In genomic region chr6:116500969-116501433, GRCh38 we compare ENCODE assay signal across 9 cellular contexts. TPM values are rescaled to one million over a fixed set of nuclear protein-coding genes. Genes with fewer than 3 reads are reported as not detected.
A peak's percentile ranks its signal among the peaks of the same experiment; 100 is the strongest.
DNase-seq lines count a peak whose midpoint lies in the region; ATAC-seq, FAIRE-seq and TF ChIP-seq lines count a peak whose summit lies in the region.
"Had no signal": no experiment of that assay in that cellular context is flagged by ENCODE, and none has a peak within 500 bp of the region (broad histone marks: within the 10 kb centered on the region; RNA-seq: fewer than 3 reads in every experiment).

No MANE protein-coding gene starts in this region.

- H3K9me1 ChIP-seq in K562 (ENCODE audit: control insufficient read depth, insufficient read depth, low read length) = no peaks in the 10 kb centered on the region

- H3K27ac ChIP-seq in K562 (ENCODE audit: extremely low read depth, low read depth, low read length) = no peak overlapping the region
- no peak overlapping the region for H3K27ac ChIP-seq in osteoblast (ENCODE audit: low read depth, low read length)

- H3K27me3 ChIP-seq in K562 (ENCODE audit: control insufficient read depth in 2 of 2, insufficient read depth in 2 of 2, low read length in 2 of 2) (no peaks in the 10 kb centered on the region), osteoblast (ENCODE audit: insufficient read depth, low read length) (no peaks in the 10 kb centered on the region)

- TF ChIP-seq EP300 in K562 (IDR thresholded peaks at IDR 0.05; ENCODE audit: low read length) = no peak; the same call in 1 of the 2 replicates

- H3K79me2 ChIP-seq in K562 (ENCODE audit: control insufficient read depth, insufficient read depth, low read length) (no peaks in the 10 kb centered on the region), osteoblast (ENCODE audit: insufficient read depth, low read length) (no peaks in the 10 kb centered on the region)

- H3K27ac Mint-ChIP-seq in activated CD4-positive, alpha-beta memory T cell treated with anti-CD3 and anti-CD28 coated beads, Interleukin-2, amount 10 ng/mL, durations not matched to agents 7 days and 5 days = no peak overlapping the region
- no peak overlapping the region for H3K27ac Mint-ChIP-seq in activated CD4-positive, alpha-beta memory T cell treated with anti-CD3 and anti-CD28 coated beads for 36 hours
- no peak overlapping the region for H3K27ac Mint-ChIP-seq in endothelial cell (ENCODE audit: unreplicated experiment)
- H3K27ac Mint-ChIP-seq: activated T-cell treated with anti-CD3 and anti-CD28 coated beads, Interleukin-2, amount 50 U/mL, for 24 hours had no signal

- BruUV-seq in K562 (replicated peaks; lab: Mats Ljungman, UMichigan) = no TSS peak

- H3K9me3 ChIP-seq in K562 (replicated peaks; ENCODE audit: control insufficient read depth, insufficient read depth, low read depth, low read length) = no peaks in the 10 kb centered on the region
- H3K9me3 ChIP-seq in osteoblast (ENCODE audit: low read depth, low read length) = no peaks in the 10 kb centered on the region

- intact Hi-C loops in activated CD4-positive, alpha-beta memory T cell treated with anti-CD3 and anti-CD28 coated beads for 36 hours (cut with micrococcal nuclease) = no loop called here
- intact Hi-C loops in K562 (cut with micrococcal nuclease) = no loop called here

- peak; percentile 17 for DNase-seq in activated CD4-positive, alpha-beta memory T cell treated with anti-CD3 and anti-CD28 coated beads, Interleukin-2, amount 10 ng/mL, durations not matched to agents 7 days and 5 days
- no peak for DNase-seq in activated CD4-positive, alpha-beta memory T cell treated with anti-CD3 and anti-CD28 coated beads for 36 hours
- DNase-seq in K562 (ENCODE audit: extremely low read depth in 1 of 4, low spot score in 3 of 4) = peak; percentile 14 to 83 (median 22)
- DNase-seq in osteoblast (ENCODE audit: insufficient read length, low spot score, missing footprints) = no peak
- no peak for DNase-seq in pons (ENCODE audit: low spot score)
- no peak for DNase-seq in endothelial cell (ENCODE audit: low spot score)
- DNase-seq: activated T-cell treated with anti-CD3 and anti-CD28 coated beads, Interleukin-2, amount 50 U/mL, for 24 hours; DMS79 treated with DMSO at 0.1 percent for 48 hours; NCI-H2171 had no signal

- CTCF ChIA-PET in activated CD4-positive, alpha-beta memory T cell treated with anti-CD3 and anti-CD28 coated beads, Interleukin-2, amount 10 ng/mL, durations not matched to agents 7 days and 5 days (lab: Charles Lee) = interaction anchor here (1.4 kb wide), 1 partner anchor 11 kb away, joined by 4 read pairs; no protein-coding TSS in a partner anchor
- CTCF ChIA-PET in activated CD4-positive, alpha-beta memory T cell treated with anti-CD3 and anti-CD28 coated beads for 36 hours (lab: Charles Lee) = interaction anchor here (1.1 kb wide), 1 partner anchor 14 kb away, joined by 3 read pairs; no protein-coding TSS in a partner anchor
- CTCF ChIA-PET in K562 (lab: Yijun Ruan, JAX; ENCODE audit: low intra/inter-chr PET ratio) = no interaction called here

- FAIRE-seq in K562 (lab: Jason Lieb, UNC) = peak; percentile 56

- WGBS in K562 (ENCODE audit: insufficient coverage, low coverage, missing lambda C conversion rate) = 2% methylated on average over 9 of the region's 9 CpGs

- no peak for TF ChIP-seq POLR2A in K562 (conservative IDR thresholded peaks at IDR 0.05)

- H3K4me1 Mint-ChIP-seq in activated CD4-positive, alpha-beta memory T cell treated with anti-CD3 and anti-CD28 coated beads, Interleukin-2, amount 10 ng/mL, durations not matched to agents 7 days and 5 days = no peaks in the 10 kb centered on the region
- peaks cover 2% of the 10 kb centered on the region for H3K4me1 Mint-ChIP-seq in activated CD4-positive, alpha-beta memory T cell treated with anti-CD3 and anti-CD28 coated beads for 36 hours (ENCODE audit: low read depth)
- peaks cover 12% of the 10 kb centered on the region for H3K4me1 Mint-ChIP-seq in endothelial cell (ENCODE audit: unreplicated experiment)

- peak overlapping the region in 1 of 2 experiments; percentile 1; a peak in 1 of 4 replicates for H3K9ac ChIP-seq in K562 (ENCODE audit: insufficient read depth in 1 of 2, low read depth in 2 of 2, low read length in 2 of 2)

- TF ChIP-seq RAD21 in K562 (CRISPR knock-in tag; conservative IDR thresholded peaks at IDR 0.05 in 1 of 2, IDR thresholded peaks at IDR 0.05 in 1 of 2) = no peak

- in situ Hi-C loops in K562 (cut with MboI) = no loop called here

- ATAC-seq in K562 = peak; percentile 97

- H4K20me1 ChIP-seq in K562 (replicated peaks; ENCODE audit: control insufficient read depth, insufficient read depth, low read length) (no peaks in the 10 kb centered on the region), osteoblast (ENCODE audit: insufficient read depth, low read length) (no peaks in the 10 kb centered on the region)

- H3K4me3 Mint-ChIP-seq in activated CD4-positive, alpha-beta memory T cell treated with anti-CD3 and anti-CD28 coated beads, Interleukin-2, amount 10 ng/mL, durations not matched to agents 7 days and 5 days = no peak overlapping the region
- H3K4me3 Mint-ChIP-seq in activated CD4-positive, alpha-beta memory T cell treated with anti-CD3 and anti-CD28 coated beads for 36 hours = no peak overlapping the region
- no peak overlapping the region for H3K4me3 Mint-ChIP-seq in endothelial cell (ENCODE audit: unreplicated experiment)
- H3K4me3 Mint-ChIP-seq: activated T-cell treated with anti-CD3 and anti-CD28 coated beads, Interleukin-2, amount 50 U/mL, for 24 hours had no signal

- peaks cover 50% of the 10 kb centered on the region for H3K27me3 Mint-ChIP-seq in activated CD4-positive, alpha-beta memory T cell treated with anti-CD3 and anti-CD28 coated beads, Interleukin-2, amount 10 ng/mL, durations not matched to agents 7 days and 5 days
- peaks cover 36% of the 10 kb centered on the region for H3K27me3 Mint-ChIP-seq in activated CD4-positive, alpha-beta memory T cell treated with anti-CD3 and anti-CD28 coated beads for 36 hours
- peaks cover 7% of the 10 kb centered on the region for H3K27me3 Mint-ChIP-seq in endothelial cell (ENCODE audit: unreplicated experiment)

- H3K36me3 ChIP-seq in K562 (ENCODE audit: control insufficient read depth, insufficient read depth, low read length) = no peaks in the 10 kb centered on the region
- H3K36me3 ChIP-seq in osteoblast (ENCODE audit: insufficient read depth, low read length) = no peaks in the 10 kb centered on the region

- no peaks in the 10 kb centered on the region for H3K36me3 Mint-ChIP-seq in activated CD4-positive, alpha-beta memory T cell treated with anti-CD3 and anti-CD28 coated beads, Interleukin-2, amount 10 ng/mL, durations not matched to agents 7 days and 5 days (ENCODE audit: low read depth)
- no peaks in the 10 kb centered on the region for H3K36me3 Mint-ChIP-seq in activated CD4-positive, alpha-beta memory T cell treated with anti-CD3 and anti-CD28 coated beads for 36 hours
- no peaks in the 10 kb centered on the region for H3K36me3 Mint-ChIP-seq in endothelial cell (ENCODE audit: low read depth, unreplicated experiment)

- POLR2A ChIA-PET in activated CD4-positive, alpha-beta memory T cell treated with anti-CD3 and anti-CD28 coated beads, Interleukin-2, amount 10 ng/mL, durations not matched to agents 7 days and 5 days (lab: Charles Lee) = no interaction called here
- POLR2A ChIA-PET in activated CD4-positive, alpha-beta memory T cell treated with anti-CD3 and anti-CD28 coated beads for 36 hours (lab: Charles Lee) = no interaction called here
- POLR2A ChIA-PET in K562 (lab: Yijun Ruan, JAX) = interaction anchor here (1.7 kb wide), 1 partner anchor 11 kb away, joined by 10 read pairs; the partner anchor contains the start of gene CALHM5

- peaks cover 2% of the 10 kb centered on the region for H3K9me3 Mint-ChIP-seq in activated CD4-positive, alpha-beta memory T cell treated with anti-CD3 and anti-CD28 coated beads, Interleukin-2, amount 10 ng/mL, durations not matched to agents 7 days and 5 days
- H3K9me3 Mint-ChIP-seq in activated CD4-positive, alpha-beta memory T cell treated with anti-CD3 and anti-CD28 coated beads for 36 hours = no peaks in the 10 kb centered on the region
- H3K9me3 Mint-ChIP-seq in endothelial cell (ENCODE audit: unreplicated experiment) = no peaks in the 10 kb centered on the region

- peaks cover 5 to 10% of the 10 kb centered on the region in 2 experiments; a peak in 2 of 5 replicates for H3K4me1 ChIP-seq in K562 (replicated peaks in 1 of 2; ENCODE audit: control insufficient read depth in 2 of 2, insufficient read depth in 2 of 2, low read length in 2 of 2)
- peaks cover 6% of the 10 kb centered on the region for H3K4me1 ChIP-seq in osteoblast (ENCODE audit: insufficient read depth, low read length)

- H2AFZ ChIP-seq in K562 (ENCODE audit: low read depth, low read length) (peak overlapping the region; percentile 49; the same call in 1 of the 2 replicates), osteoblast (ENCODE audit: low read length) (peak overlapping the region; percentile 57)

- H3K4me3 ChIP-seq in K562 (no peak overlapping the region), osteoblast (ENCODE audit: insufficient read depth, low read length) (no peak overlapping the region)

- TF ChIP-seq CTCF in K562 (IDR thresholded peaks at IDR 0.05 in 2 of 3, conservative IDR thresholded peaks at IDR 0.05 in 1 of 3; ENCODE audit: insufficient read depth in 2 of 3, low read depth in 1 of 3, low read length in 3 of 3) (peak in 1 of 3 experiments; percentile 5; a peak in 2 of 6 replicates), osteoblast (IDR thresholded peaks at IDR 0.05; ENCODE audit: extremely low read depth, low read depth, low read length) (no peak), endothelial cell (IDR thresholded peaks at IDR 0.05; ENCODE audit: unreplicated experiment) (no peak)

- peak overlapping the region; percentile 63 for H3K4me2 ChIP-seq in K562 (ENCODE audit: insufficient read depth, low read length)
- peak overlapping the region; percentile 11 for H3K4me2 ChIP-seq in osteoblast (ENCODE audit: insufficient read depth, low read length)

RNA-seq across cellular contexts. Expression of gene CALHM5, which starts 10.4 kb away (rescaled TPM):
- not detected for total RNA-seq in activated CD4-positive, alpha-beta memory T cell treated with anti-CD3 and anti-CD28 coated beads, Interleukin-2, amount 10 ng/mL, durations not matched to agents 7 days and 5 days
- total RNA-seq in activated CD4-positive, alpha-beta memory T cell treated with anti-CD3 and anti-CD28 coated beads for 36 hours = not detected
- 0.05 TPM in 1 of 2 replicates, not detected in the other for total RNA-seq in K562 (2011; cell fraction: chromatin; rRNA removed; ENCODE audit: low replicate concordance)
- total RNA-seq in K562 (2011; cell fraction: nucleolus; rRNA removed) = not detected in 2 replicates
- under 0.01 TPM in 1 of 2 replicates, not detected in the other for total RNA-seq in K562 (2011; cell fraction: nucleoplasm; rRNA removed)
- total RNA-seq in K562 (2014; rRNA removed) (under 0.01 and 0.08 TPM in 2 replicates), K562 (2014; rRNA removed; fragmentation: Illumina TruSeq; extraction: Trizol) (0.04 and 0.06 TPM in 2 replicates), K562 (2015; rRNA removed; fragmentation: Illumina TruSeq; extraction: Trizol) (under 0.01 TPM in 1 of 2 replicates, not detected in the other), K562 (2021) (0.02 and 0.04 TPM in 2 replicates), osteoblast (14.8 and 16.2 TPM in 2 replicates), endothelial cell (ENCODE audit: unreplicated experiment) (7.2 TPM)
- polyA plus RNA-seq in K562 (2011; rRNA removed) (0.01 TPM in 1 of 2 replicates, not detected in the other), K562 (2014; fragmentation: Illumina TruSeq; extraction: Trizol) (0.01 and 0.06 TPM in 2 replicates), K562 (2014; fragmentation: Nextera tagmentation; extraction: Ambion mirVana) (under 1 TPM in 1 of 2 experiments, not detected in 1; 0.04 TPM), K562 (2014; rRNA removed) (0.05 TPM in 1 of 2 replicates, not detected in the other)
- not detected in 2 replicates for polyA plus RNA-seq in K562 (2011; cell fraction: cytosol; rRNA removed)
- not detected in 2 replicates for polyA plus RNA-seq in K562 (2011; cell fraction: nucleus; rRNA removed)
- polyA plus RNA-seq in K562 (2012) = 0.03 and 0.04 TPM in 2 replicates
- polyA minus RNA-seq in K562 (2011; rRNA and poly(A)+ RNA removed) = 0.04 TPM in 1 of 2 replicates, not detected in the other
- not detected in 2 replicates for polyA minus RNA-seq in K562 (2011; cell fraction: cytosol; rRNA and poly(A)+ RNA removed)
- polyA minus RNA-seq in K562 (2011; cell fraction: nucleus; rRNA and poly(A)+ RNA removed) = not detected in 2 replicates

RNA-seq across cellular contexts. Expression of gene CALHM6, which starts 39.8 kb away (rescaled TPM):
- total RNA-seq in activated CD4-positive, alpha-beta memory T cell treated with anti-CD3 and anti-CD28 coated beads, Interleukin-2, amount 10 ng/mL, durations not matched to agents 7 days and 5 days = 10 to 100 TPM; 11.2 to 13.1 TPM
- 1 to 10 TPM; 3.4 to 4.4 TPM for total RNA-seq in activated CD4-positive, alpha-beta memory T cell treated with anti-CD3 and anti-CD28 coated beads for 36 hours
- not detected in 2 replicates for total RNA-seq in K562 (2011; cell fraction: chromatin; rRNA removed; ENCODE audit: low replicate concordance)
- not detected in 2 replicates for total RNA-seq in K562 (2011; cell fraction: nucleolus; rRNA removed)
- total RNA-seq in K562 (2011; cell fraction: nucleoplasm; rRNA removed) = not detected in 2 replicates
- total RNA-seq in K562 (2014; rRNA removed) = not detected in 2 replicates
- total RNA-seq in K562 (2014; rRNA removed; fragmentation: Illumina TruSeq; extraction: Trizol) = not detected in 2 replicates
- not detected in 2 replicates for total RNA-seq in K562 (2015; rRNA removed; fragmentation: Illumina TruSeq; extraction: Trizol)
- not detected in 2 replicates for total RNA-seq in K562 (2021)
- 0.24 TPM in 1 of 2 replicates, not detected in the other for polyA plus RNA-seq in K562 (2011; rRNA removed)
- polyA plus RNA-seq in K562 (2011; cell fraction: cytosol; rRNA removed) = not detected in 2 replicates
- not detected in 2 replicates for polyA plus RNA-seq in K562 (2011; cell fraction: nucleus; rRNA removed)
- polyA plus RNA-seq in K562 (2012) = not detected in 2 replicates
- polyA plus RNA-seq in K562 (2014; fragmentation: Illumina TruSeq; extraction: Trizol) = not detected in 2 replicates
- not detected for polyA plus RNA-seq in K562 (2014; fragmentation: Nextera tagmentation; extraction: Ambion mirVana)
- not detected in 2 replicates for polyA plus RNA-seq in K562 (2014; rRNA removed)
- not detected in 2 replicates for polyA minus RNA-seq in K562 (2011; rRNA and poly(A)+ RNA removed)
- not detected in 2 replicates for polyA minus RNA-seq in K562 (2011; cell fraction: cytosol; rRNA and poly(A)+ RNA removed)
- not detected in 2 replicates for polyA minus RNA-seq in K562 (2011; cell fraction: nucleus; rRNA and poly(A)+ RNA removed)
- 0.72 and 0.88 TPM in 2 replicates for total RNA-seq in osteoblast
- total RNA-seq in endothelial cell (ENCODE audit: unreplicated experiment) = 1.3 TPM

RNA-seq across cellular contexts. Expression of gene TRAPPC3L, which starts 44.5 kb away (rescaled TPM):
- total RNA-seq in activated CD4-positive, alpha-beta memory T cell treated with anti-CD3 and anti-CD28 coated beads, Interleukin-2, amount 10 ng/mL, durations not matched to agents 7 days and 5 days = not detected
- total RNA-seq in activated CD4-positive, alpha-beta memory T cell treated with anti-CD3 and anti-CD28 coated beads for 36 hours = not detected
- not detected in 2 replicates for total RNA-seq in K562 (2011; cell fraction: chromatin; rRNA removed; ENCODE audit: low replicate concordance)
- not detected in 2 replicates for total RNA-seq in K562 (2011; cell fraction: nucleolus; rRNA removed)
- total RNA-seq in K562 (2011; cell fraction: nucleoplasm; rRNA removed) = not detected in 2 replicates
- not detected in 2 replicates for total RNA-seq in K562 (2014; rRNA removed)
- not detected in 2 replicates for total RNA-seq in K562 (2014; rRNA removed; fragmentation: Illumina TruSeq; extraction: Trizol)
- not detected in 2 replicates for total RNA-seq in K562 (2015; rRNA removed; fragmentation: Illumina TruSeq; extraction: Trizol)
- total RNA-seq in K562 (2021) = not detected in 2 replicates
- polyA plus RNA-seq in K562 (2011; rRNA removed) = not detected in 2 replicates
- polyA plus RNA-seq in K562 (2011; cell fraction: cytosol; rRNA removed) = not detected in 2 replicates
- not detected in 2 replicates for polyA plus RNA-seq in K562 (2011; cell fraction: nucleus; rRNA removed)
- polyA plus RNA-seq in K562 (2012) = 0.04 TPM in 1 of 2 replicates, not detected in the other
- polyA plus RNA-seq in K562 (2014; fragmentation: Illumina TruSeq; extraction: Trizol) = not detected in 2 replicates
- not detected for polyA plus RNA-seq in K562 (2014; fragmentation: Nextera tagmentation; extraction: Ambion mirVana)
- polyA plus RNA-seq in K562 (2014; rRNA removed) = not detected in 2 replicates
- not detected in 2 replicates for polyA minus RNA-seq in K562 (2011; rRNA and poly(A)+ RNA removed)
- polyA minus RNA-seq in K562 (2011; cell fraction: cytosol; rRNA and poly(A)+ RNA removed) = not detected in 2 replicates
- not detected in 2 replicates for polyA minus RNA-seq in K562 (2011; cell fraction: nucleus; rRNA and poly(A)+ RNA removed)
- total RNA-seq in osteoblast = under 0.01 and 0.29 TPM in 2 replicates
- total RNA-seq in endothelial cell (ENCODE audit: unreplicated experiment) = not detected

RNA-seq across cellular contexts. Expression of gene CALHM4, which starts 52.5 kb away (rescaled TPM):
- not detected for total RNA-seq in activated CD4-positive, alpha-beta memory T cell treated with anti-CD3 and anti-CD28 coated beads, Interleukin-2, amount 10 ng/mL, durations not matched to agents 7 days and 5 days
- total RNA-seq in activated CD4-positive, alpha-beta memory T cell treated with anti-CD3 and anti-CD28 coated beads for 36 hours = not detected
- total RNA-seq in K562 (2011; cell fraction: chromatin; rRNA removed; ENCODE audit: low replicate concordance) = not detected in 2 replicates
- not detected in 2 replicates for total RNA-seq in K562 (2011; cell fraction: nucleolus; rRNA removed)
- total RNA-seq in K562 (2011; cell fraction: nucleoplasm; rRNA removed) = not detected in 2 replicates
- total RNA-seq in K562 (2014; rRNA removed) (not detected in 2 replicates), K562 (2014; rRNA removed; fragmentation: Illumina TruSeq; extraction: Trizol) (not detected in 2 replicates), K562 (2015; rRNA removed; fragmentation: Illumina TruSeq; extraction: Trizol) (not detected in 2 replicates), K562 (2021) (not detected in 2 replicates), osteoblast (not detected in 2 replicates), endothelial cell (ENCODE audit: unreplicated experiment) (not detected)
- polyA plus RNA-seq in K562 (2011; rRNA removed) (not detected in 2 replicates), K562 (2014; fragmentation: Illumina TruSeq; extraction: Trizol) (not detected in 2 replicates), K562 (2014; fragmentation: Nextera tagmentation; extraction: Ambion mirVana) (not detected), K562 (2014; rRNA removed) (not detected in 2 replicates)
- polyA plus RNA-seq in K562 (2011; cell fraction: cytosol; rRNA removed) = not detected in 2 replicates
- not detected in 2 replicates for polyA plus RNA-seq in K562 (2011; cell fraction: nucleus; rRNA removed)
- not detected in 2 replicates for polyA plus RNA-seq in K562 (2012)
- not detected in 2 replicates for polyA minus RNA-seq in K562 (2011; rRNA and poly(A)+ RNA removed)
- polyA minus RNA-seq in K562 (2011; cell fraction: cytosol; rRNA and poly(A)+ RNA removed) = not detected in 2 replicates
- not detected in 2 replicates for polyA minus RNA-seq in K562 (2011; cell fraction: nucleus; rRNA and poly(A)+ RNA removed)

Comparison
In these comparisons a context has a peak if more than half of its experiments do, and no peak if none do; other contexts are left out.
1. DNase-seq: peak in activated CD4-positive, alpha-beta memory T cell treated with anti-CD3 and anti-CD28 coated beads, Interleukin-2, amount 10 ng/mL, durations not matched to agents 7 days and 5 days (single experiment) and K562 (4 of 4); none in activated CD4-positive, alpha-beta memory T cell treated with anti-CD3 and anti-CD28 coated beads for 36 hours (single experiment), osteoblast (single experiment), pons (single experiment) and endothelial cell (single experiment).